26 cellular contexts compared by ENCODE assay signal in genomic region chr2:194002699-194003368, GRCh38.
"Had no signal": no experiment of that assay in that cellular context is flagged by ENCODE, and none has a peak within 500 bp of the region (broad histone marks: within the 10 kb centered on the region; RNA-seq: fewer than 3 reads in every experiment).

No MANE protein-coding gene starts in this region.

- H3K27ac Mint-ChIP-seq: activated B cell treated with CpG ODN at 0.5 μM for 24 hours; activated CD8-positive, alpha-beta T cell treated with anti-CD3 and anti-CD28 coated beads for 36 hours; activated naive CD4-positive, alpha-beta T cell treated with anti-CD3 and anti-CD28 coated beads, Interleukin-2, amount 10 ng/mL, durations not matched to agents 7 days and 5 days; activated naive CD4-positive, alpha-beta T cell treated with anti-CD3 and anti-CD28 coated beads, Interleukin-2, amount 50 U/mL, for 72 hours; activated naive CD8-positive, alpha-beta T cell treated with anti-CD3 and anti-CD28 coated beads, Interleukin-2, amount 10 ng/mL, durations not matched to agents 7 days and 5 days; activated T-helper 17 cell treated with anti-CD3 and anti-CD28 coated beads, Interleukin-2, amount 50 U/mL, for 72 hours; brain; T-cell; T-helper 1 cell treated with Interleukin-12 subunit alpha and Interleukin-12 subunit beta and Interleukin-4 antibody, amounts not matched to agents 30 μg/mL and 1 μg/mL, for 36 hours had no signal

- H3K4me3 Mint-ChIP-seq: activated B cell treated with CpG ODN at 0.5 μM for 24 hours; activated CD8-positive, alpha-beta T cell treated with anti-CD3 and anti-CD28 coated beads for 36 hours; activated naive CD4-positive, alpha-beta T cell treated with anti-CD3 and anti-CD28 coated beads, Interleukin-2, amount 10 ng/mL, durations not matched to agents 7 days and 5 days; activated naive CD8-positive, alpha-beta T cell treated with anti-CD3 and anti-CD28 coated beads, Interleukin-2, amount 10 ng/mL, durations not matched to agents 7 days and 5 days; activated T-cell treated with anti-CD3 and anti-CD28 coated beads, Interleukin-2, amount 50 U/mL, for 4 hours; activated T-helper 17 cell treated with anti-CD3 and anti-CD28 coated beads, Interleukin-2, amount 50 U/mL, for 72 hours; brain; T-cell; T-helper 1 cell treated with Interleukin-12 subunit alpha and Interleukin-12 subunit beta and Interleukin-4 antibody, amounts not matched to agents 30 μg/mL and 1 μg/mL, for 36 hours had no signal

- ATAC-seq: activated CD4-positive, CD25-positive, alpha-beta regulatory T cell treated with anti-CD3 and anti-CD28 coated beads, Interleukin-2, amount 50 U/mL, for 24 hours; activated CD8-positive, alpha-beta T cell treated with anti-CD3 and anti-CD28 coated beads for 36 hours; activated naive CD4-positive, alpha-beta T cell treated with anti-CD3 and anti-CD28 coated beads, Interleukin-2, amount 50 U/mL, for 72 hours; activated T-helper 17 cell treated with anti-CD3 and anti-CD28 coated beads, Interleukin-2, amount 50 U/mL, for 72 hours; gastroesophageal sphincter; T-cell had no signal

- H3K4me1 Mint-ChIP-seq: activated B cell treated with CpG ODN at 0.5 μM for 24 hours; activated naive CD4-positive, alpha-beta T cell treated with anti-CD3 and anti-CD28 coated beads, Interleukin-2, amount 10 ng/mL, durations not matched to agents 7 days and 5 days; activated naive CD8-positive, alpha-beta T cell treated with anti-CD3 and anti-CD28 coated beads, Interleukin-2, amount 10 ng/mL, durations not matched to agents 7 days and 5 days; activated T-helper 17 cell treated with anti-CD3 and anti-CD28 coated beads, Interleukin-2, amount 50 U/mL, for 72 hours; brain; T-cell had no signal

- H3K27me3 Mint-ChIP-seq: activated B cell treated with CpG ODN at 0.5 μM for 24 hours; activated CD8-positive, alpha-beta T cell treated with anti-CD3 and anti-CD28 coated beads for 36 hours; activated naive CD4-positive, alpha-beta T cell treated with anti-CD3 and anti-CD28 coated beads, Interleukin-2, amount 10 ng/mL, durations not matched to agents 7 days and 5 days; activated naive CD8-positive, alpha-beta T cell treated with anti-CD3 and anti-CD28 coated beads, Interleukin-2, amount 10 ng/mL, durations not matched to agents 7 days and 5 days; activated T-helper 17 cell treated with anti-CD3 and anti-CD28 coated beads, Interleukin-2, amount 50 U/mL, for 72 hours; brain; T-cell had no signal

- H3K36me3 Mint-ChIP-seq: activated naive CD4-positive, alpha-beta T cell treated with anti-CD3 and anti-CD28 coated beads, Interleukin-2, amount 10 ng/mL, durations not matched to agents 7 days and 5 days; activated naive CD8-positive, alpha-beta T cell treated with anti-CD3 and anti-CD28 coated beads, Interleukin-2, amount 10 ng/mL, durations not matched to agents 7 days and 5 days; brain; T-cell had no signal

- H3K9me3 Mint-ChIP-seq: activated B cell treated with CpG ODN at 0.5 μM for 24 hours; activated CD8-positive, alpha-beta T cell treated with anti-CD3 and anti-CD28 coated beads for 36 hours; activated naive CD4-positive, alpha-beta T cell treated with anti-CD3 and anti-CD28 coated beads, Interleukin-2, amount 10 ng/mL, durations not matched to agents 7 days and 5 days; activated naive CD8-positive, alpha-beta T cell treated with anti-CD3 and anti-CD28 coated beads, Interleukin-2, amount 10 ng/mL, durations not matched to agents 7 days and 5 days; activated T-helper 17 cell treated with anti-CD3 and anti-CD28 coated beads, Interleukin-2, amount 50 U/mL, for 72 hours; T-helper 1 cell treated with Interleukin-12 subunit alpha and Interleukin-12 subunit beta and Interleukin-4 antibody, amounts not matched to agents 30 μg/mL and 1 μg/mL, for 36 hours had no signal

- DNase-seq: activated B cell treated with CpG ODN at 0.5 μM for 24 hours; activated CD4-positive, alpha-beta T cell treated with anti-CD3 and anti-CD28 coated beads for 48 hours; activated CD4-positive, alpha-beta T cell treated with anti-CD3 and anti-CD28 coated beads, Interleukin-2, amount 50 U/mL, for 1 hour; activated CD4-positive, alpha-beta T cell treated with anti-CD3 and anti-CD28 coated beads, Interleukin-2, amount 50 U/mL, for 48 hours; activated CD8-positive, alpha-beta memory T cell treated with anti-CD3 and anti-CD28 coated beads for 24 hours; activated CD8-positive, alpha-beta T cell treated with anti-CD3 and anti-CD28 coated beads for 36 hours; activated gamma-delta T cell; activated naive CD4-positive, alpha-beta T cell; activated naive CD4-positive, alpha-beta T cell treated with anti-CD3 and anti-CD28 coated beads, Interleukin-2, amount 10 ng/mL, durations not matched to agents 7 days and 5 days; activated naive CD8-positive, alpha-beta T cell treated with anti-CD3 and anti-CD28 coated beads, Interleukin-2, amount 10 ng/mL, durations not matched to agents 7 days and 5 days; activated T-cell treated with anti-CD3 and anti-CD28 coated beads, Interleukin-2, amount 50 U/mL, for 4 hours; central memory CD4-positive, alpha-beta T cell; cerebellar nuclear complex; colonic mucosa; effector CD8-positive, alpha-beta T cell; esophagus squamous epithelium; foreskin melanocyte; T-cell; T1000; WERI-Rb-1 had no signal
